Comparison of ENCODE assay signal across 8 cellular contexts in genomic region chr20:63537525-63538203, GRCh38. TPM values are rescaled to one million over a fixed set of nuclear protein-coding genes. Genes with fewer than 3 reads are reported as not detected.
A peak's percentile ranks its signal among the peaks of the same experiment; 100 is the strongest.
DNase-seq lines count a peak whose midpoint lies in the region; ATAC-seq, FAIRE-seq and TF ChIP-seq lines count a peak whose summit lies in the region.

No MANE protein-coding gene starts in this region.

- H3K36me3 ChIP-seq in H7 (replicated peaks; ENCODE audit: control insufficient read depth, insufficient read depth, low read length), result no peaks in the 10 kb centered on the region
- no peaks in the 10 kb centered on the region for H3K36me3 ChIP-seq in thoracic aorta

- TF ChIP-seq CTCF in LNCaP clone FGC (IDR thresholded peaks at IDR 0.05; ENCODE audit: control insufficient read depth, extremely low read depth, insufficient read depth) (peak; percentile 93), thoracic aorta (IDR thresholded peaks at IDR 0.05) (peak; percentile 94)

- H3K9me3 ChIP-seq in thoracic aorta, result no peaks in the 10 kb centered on the region

- H3K27ac ChIP-seq in thoracic aorta, result no peak overlapping the region

- DNase-seq in GM03348 (ENCODE audit: low spot score) (peak; percentile 96), H7 (peak; percentile 100), LNCaP clone FGC (ENCODE audit: low read depth) (peak; percentile 91), SHP77 (lab: John Stamatoyannopoulos, UW) (peak; percentile 90 to 91), activated gamma-delta T cell (lab: John Stamatoyannopoulos, UW) (peak; percentile 78), frontal cortex (ENCODE audit: low spot score in 2 of 2) (peak; percentile 97 to 99), occipital lobe (lab: John Stamatoyannopoulos, UW) (peak; percentile 39), thoracic aorta (ENCODE audit: low spot score) (no peak)

- FAIRE-seq in frontal cortex (lab: Jason Lieb, UNC), result no peak

- peaks cover 0 to 5% of the 10 kb centered on the region in 2 donors for H3K4me1 ChIP-seq in thoracic aorta (ENCODE audit: control insufficient read depth in 1 of 2, low read depth in 2 of 2)

- peak overlapping the region; percentile 21 for H3K4me3 ChIP-seq in H7 (ENCODE audit: insufficient read depth, low read depth, low read length)
- peak overlapping the region; percentile 51 for H3K4me3 ChIP-seq in LNCaP clone FGC (ENCODE audit: low read depth, low read length)
- H3K4me3 ChIP-seq in thoracic aorta, result peak overlapping the region; percentile 65

- H3K27me3 ChIP-seq in H7 (ENCODE audit: control insufficient read depth, insufficient read depth, low read length), result no peaks in the 10 kb centered on the region
- H3K27me3 ChIP-seq in thoracic aorta (replicated peaks; ENCODE audit: insufficient read depth), result no peaks in the 10 kb centered on the region

- peak; percentile 27 for ATAC-seq in thoracic aorta (ENCODE audit: insufficient number of reproducible peaks, low FRiP score, low read depth)

RNA-seq across cellular contexts. Expression of gene PTK6, which starts 0.5 kb away (rescaled TPM):
- 0.14 and 0.30 TPM in 2 replicates for total RNA-seq in H7 (2014; rRNA removed; shearing (Covaris generic))
- not detected for total RNA-seq in frontal cortex
- 0.16 TPM for total RNA-seq in occipital lobe
- under 1 TPM in 1 of 2 donors, not detected in 1; 0.56 TPM for total RNA-seq in thoracic aorta

RNA-seq across cellular contexts. Expression of gene SRMS, which starts 9.9 kb away (rescaled TPM):
- 0.21 and 0.33 TPM in 2 replicates for total RNA-seq in H7 (2014; rRNA removed; shearing (Covaris generic))
- total RNA-seq in frontal cortex (not detected), occipital lobe (not detected), thoracic aorta (not detected)

RNA-seq across cellular contexts. Expression of gene FNDC11, which starts 16.3 kb away (rescaled TPM):
- 6.4 and 8.0 TPM in 2 replicates for total RNA-seq in H7 (2014; rRNA removed; shearing (Covaris generic))
- 6.1 TPM for total RNA-seq in frontal cortex
- total RNA-seq in occipital lobe, result 4.1 TPM
- under 1 TPM in 1 of 2 donors, not detected in 1; 0.54 TPM for total RNA-seq in thoracic aorta

RNA-seq across cellular contexts. Expression of gene PPDPF, which starts 17.1 kb away (rescaled TPM):
- 79.7 and 94.2 TPM in 2 replicates for total RNA-seq in H7 (2014; rRNA removed; shearing (Covaris generic))
- total RNA-seq in frontal cortex (17.1 TPM), occipital lobe (43.5 TPM), thoracic aorta (100 to 1,000 TPM; 105 to 197 TPM)

RNA-seq across cellular contexts. Expression of gene HELZ2, which starts 36.4 kb away (rescaled TPM):
- 20.1 and 27.5 TPM in 2 replicates for total RNA-seq in H7 (2014; rRNA removed; shearing (Covaris generic))
- 3.7 TPM for total RNA-seq in frontal cortex
- 7.2 TPM for total RNA-seq in occipital lobe
- 10 to 100 TPM; 45.2 to 50.3 TPM for total RNA-seq in thoracic aorta
